In genomic region chr18:50734886-50735285, GRCh38 we compare ENCODE assay signal across 22 cellular contexts.
"Had no signal": no experiment of that assay in that cellular context is flagged by ENCODE, and none has a peak within 500 bp of the region (broad histone marks: within the 10 kb centered on the region; RNA-seq: fewer than 3 reads in every experiment).

No MANE protein-coding gene starts in this region.

- ATAC-seq: effector memory CD8-positive, alpha-beta T cell; esophagus mucosa; gastrocnemius medialis; left cardiac atrium; left lung; left ventricle myocardium superior; lower lobe of right lung; naive thymus-derived CD8-positive, alpha-beta T cell had no signal

- H3K27ac ChIP-seq: epithelial cell of prostate, esophagus squamous epithelium, gastrocnemius medialis, heart right ventricle, left lung, lower lobe of right lung had no signal

- H3K4me3 ChIP-seq: esophagus squamous epithelium, gastrocnemius medialis, heart right ventricle, left lung, lower lobe of right lung, mucosa of descending colon had no signal

- H3K9me3 ChIP-seq: esophagus squamous epithelium, gastrocnemius medialis, heart right ventricle, left lung, lower lobe of right lung, mucosa of descending colon had no signal

- DNase-seq: cortex of kidney; effector CD8-positive, alpha-beta T cell; effector memory CD8-positive, alpha-beta T cell; erythroblast; esophagus squamous epithelium; foreskin fibroblast; foreskin melanocyte; gastrocnemius medialis; glutamatergic neuron; head of caudate nucleus; heart right ventricle; hippocampal formation; left cardiac atrium; left lung; left ventricle myocardium superior; lower lobe of right lung; mesenchymal stem cell; naive B cell; naive thymus-derived CD8-positive, alpha-beta T cell had no signal

- H3K27me3 ChIP-seq: esophagus squamous epithelium, gastrocnemius medialis had no signal

- H3K36me3 ChIP-seq: esophagus squamous epithelium, gastrocnemius medialis, left lung, lower lobe of right lung had no signal

- H3K4me1 ChIP-seq: esophagus squamous epithelium, gastrocnemius medialis, heart right ventricle, left lung, lower lobe of right lung had no signal
